ENCODE assay signal across 17 cellular contexts in the genomic region with DNA sequence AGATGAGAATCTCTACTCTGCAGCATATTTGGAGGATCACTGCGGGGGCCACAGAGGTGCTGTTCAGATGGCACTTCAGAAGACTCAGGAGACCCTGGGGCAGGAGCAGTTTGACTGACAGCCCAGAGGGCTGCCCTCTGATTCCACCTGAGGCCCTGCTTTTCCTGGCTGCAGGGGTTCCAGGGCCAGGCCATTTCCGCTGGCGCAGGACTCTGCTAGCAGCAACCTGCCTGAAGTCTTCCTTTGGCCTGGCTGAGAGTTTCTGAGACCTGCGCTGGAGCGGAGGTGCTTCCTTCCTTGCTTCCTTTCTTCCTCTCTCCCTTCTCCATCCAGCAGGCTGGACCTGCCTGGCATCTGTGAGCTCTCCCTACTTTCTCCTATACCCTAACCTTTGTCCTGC. TPM values are rescaled to one million over a fixed set of nuclear protein-coding genes. Genes with fewer than 3 reads are reported as not detected.
DNase-seq lines count a peak whose midpoint lies in the region; ATAC-seq and TF ChIP-seq lines count a peak whose summit lies in the region.
"Had no signal": no experiment of that assay in that cellular context is flagged by ENCODE, and none has a peak within 500 bp of the region (broad histone marks: within the 10 kb centered on the region; RNA-seq: fewer than 3 reads in every experiment).

No MANE protein-coding gene starts in this region.

- no peak overlapping the region for H3K4me3 ChIP-seq in H7 (ENCODE audit: insufficient read depth, low read depth, low read length)
- H3K4me3 ChIP-seq in heart left ventricle = no peak overlapping the region
- H3K4me3 ChIP-seq: BLaER1 treated with 17β-estradiol and CSF1 and Interleukin-3, amounts not matched to agents 10 nM and 100 nM had no signal

- H3K36me3 ChIP-seq in H7 (replicated peaks; ENCODE audit: control insufficient read depth, insufficient read depth, low read length) = no peaks in the 10 kb centered on the region
- no peaks in the 10 kb centered on the region for H3K36me3 ChIP-seq in heart left ventricle
- H3K36me3 ChIP-seq: BLaER1 treated with 17β-estradiol and CSF1 and Interleukin-3, amounts not matched to agents 10 nM and 100 nM had no signal

- WGBS in heart left ventricle, 4 donors = 75 to 87% (median 82%) methylated on average over 5 of the region's 5 CpGs

- intact Hi-C loops in activated CD4-positive, alpha-beta memory T cell treated with anti-CD3 and anti-CD28 coated beads for 36 hours (cut with micrococcal nuclease) = no loop called here
- intact Hi-C loops in heart left ventricle (cut with DNase I) = no loop called here

- H3K27ac Mint-ChIP-seq in WTC11 = 0 out of 2 replicates have a peak overlapping the region, but pooled peaks have one; percentile 74
- no peak overlapping the region for H3K27ac Mint-ChIP-seq in activated CD4-positive, alpha-beta memory T cell treated with anti-CD3 and anti-CD28 coated beads for 36 hours
- H3K27ac Mint-ChIP-seq: CD4-positive, CD25-positive, alpha-beta regulatory T cell had no signal

- H3K9me3 Mint-ChIP-seq in WTC11 = no peaks in the 10 kb centered on the region
- no peaks in the 10 kb centered on the region for H3K9me3 Mint-ChIP-seq in activated CD4-positive, alpha-beta memory T cell treated with anti-CD3 and anti-CD28 coated beads for 36 hours

- no peak for TF ChIP-seq POLR2A in heart left ventricle (IDR thresholded peaks at IDR 0.05)

- no peaks in the 10 kb centered on the region for H3K9me3 ChIP-seq in heart left ventricle
- H3K9me3 ChIP-seq: BLaER1 treated with 17β-estradiol and CSF1 and Interleukin-3, amounts not matched to agents 10 nM and 100 nM had no signal

- no peak overlapping the region for H3K4me3 Mint-ChIP-seq in WTC11
- no peak overlapping the region for H3K4me3 Mint-ChIP-seq in activated CD4-positive, alpha-beta memory T cell treated with anti-CD3 and anti-CD28 coated beads for 36 hours

- peaks cover 26% of the 10 kb centered on the region for H3K36me3 Mint-ChIP-seq in WTC11
- no peaks in the 10 kb centered on the region for H3K36me3 Mint-ChIP-seq in activated CD4-positive, alpha-beta memory T cell treated with anti-CD3 and anti-CD28 coated beads for 36 hours
- H3K36me3 Mint-ChIP-seq: CD4-positive, CD25-positive, alpha-beta regulatory T cell had no signal

- H3K27me3 ChIP-seq in H7 (ENCODE audit: control insufficient read depth, insufficient read depth, low read length) (no peaks in the 10 kb centered on the region), heart left ventricle (no peaks in the 10 kb centered on the region)
- H3K27me3 ChIP-seq: BLaER1 treated with 17β-estradiol and CSF1 and Interleukin-3, amounts not matched to agents 10 nM and 100 nM had no signal

- H3K27me3 Mint-ChIP-seq in WTC11 (ENCODE audit: low read depth) = no peaks in the 10 kb centered on the region
- no peaks in the 10 kb centered on the region for H3K27me3 Mint-ChIP-seq in activated CD4-positive, alpha-beta memory T cell treated with anti-CD3 and anti-CD28 coated beads for 36 hours
- H3K27me3 Mint-ChIP-seq: CD4-positive, CD25-positive, alpha-beta regulatory T cell had no signal

- POLR2A ChIA-PET in WTC11 (lab: Charles Lee) = no interaction called here
- POLR2A ChIA-PET in activated CD4-positive, alpha-beta memory T cell treated with anti-CD3 and anti-CD28 coated beads for 36 hours (lab: Charles Lee) = no interaction called here

- CTCF ChIA-PET in WTC11 (lab: Charles Lee) = interaction anchor here (1.1 kb wide), 1 partner anchor 106 kb away, joined by 3 read pairs; no protein-coding TSS in a partner anchor
- CTCF ChIA-PET in activated CD4-positive, alpha-beta memory T cell treated with anti-CD3 and anti-CD28 coated beads for 36 hours (lab: Charles Lee) = no interaction called here

- H3K27ac ChIP-seq in heart left ventricle = no peak overlapping the region
- H3K27ac ChIP-seq: BLaER1 treated with 17β-estradiol and CSF1 and Interleukin-3, amounts not matched to agents 10 nM and 100 nM had no signal

- TF ChIP-seq CTCF in WTC11 (IDR thresholded peaks at IDR 0.05) (no peak), heart left ventricle (IDR thresholded peaks at IDR 0.05) (no peak)

- ATAC-seq in WTC11 = no peak
- ATAC-seq in heart left ventricle = no peak
- ATAC-seq in GM18517 (IDR thresholded peaks at IDR 0.05; ENCODE audit: unreplicated experiment) = no peak
- ATAC-seq: HCT116 had no signal

- H3K4me1 ChIP-seq in heart left ventricle = peaks cover 0 to 27% (median 5%) of the 10 kb centered on the region in 12 donors

- peak; percentile 29 for DNase-seq in H7
- no peak for DNase-seq in WTC11 (ENCODE audit: low spot score)
- DNase-seq in mesenteric fat pad (ENCODE audit: low spot score) = peak; percentile 60
- no peak for DNase-seq in activated CD4-positive, alpha-beta T cell treated with anti-CD3 and anti-CD28 coated beads, Interleukin-2, amount 50 U/mL, for 1 hour
- no peak for DNase-seq in activated CD4-positive, alpha-beta memory T cell treated with anti-CD3 and anti-CD28 coated beads for 36 hours
- DNase-seq in heart left ventricle = no peak
- DNase-seq: ACHN; Calu3; CD4-positive, CD25-positive, alpha-beta regulatory T cell; DMS 273 treated with DMSO at 0.1 percent for 48 hours; EL; IMR-90; KBM-7 had no signal

- H3K4me1 Mint-ChIP-seq in WTC11 = 0 out of 2 replicates have a peak, but pooled peaks cover 2% of the 10 kb centered on the region
- H3K4me1 Mint-ChIP-seq in activated CD4-positive, alpha-beta memory T cell treated with anti-CD3 and anti-CD28 coated beads for 36 hours (ENCODE audit: low read depth) = no peaks in the 10 kb centered on the region
- H3K4me1 Mint-ChIP-seq: CD4-positive, CD25-positive, alpha-beta regulatory T cell had no signal

TF ChIP-seq in WTC11, 78 proteins besides CTCF, POLR2A, EP300 and RAD21:
- no peak for TF ChIP-seq FOXK1 (CRISPR knock-in tag; IDR thresholded peaks at IDR 0.05)
- no peak for TF ChIP-seq RELA (CRISPR knock-in tag; IDR thresholded peaks at IDR 0.05; ENCODE audit: borderline replicate concordance)
- no peak for TF ChIP-seq E2F5 (CRISPR knock-in tag; IDR thresholded peaks at IDR 0.05)
- TF ChIP-seq, protein P1, sequence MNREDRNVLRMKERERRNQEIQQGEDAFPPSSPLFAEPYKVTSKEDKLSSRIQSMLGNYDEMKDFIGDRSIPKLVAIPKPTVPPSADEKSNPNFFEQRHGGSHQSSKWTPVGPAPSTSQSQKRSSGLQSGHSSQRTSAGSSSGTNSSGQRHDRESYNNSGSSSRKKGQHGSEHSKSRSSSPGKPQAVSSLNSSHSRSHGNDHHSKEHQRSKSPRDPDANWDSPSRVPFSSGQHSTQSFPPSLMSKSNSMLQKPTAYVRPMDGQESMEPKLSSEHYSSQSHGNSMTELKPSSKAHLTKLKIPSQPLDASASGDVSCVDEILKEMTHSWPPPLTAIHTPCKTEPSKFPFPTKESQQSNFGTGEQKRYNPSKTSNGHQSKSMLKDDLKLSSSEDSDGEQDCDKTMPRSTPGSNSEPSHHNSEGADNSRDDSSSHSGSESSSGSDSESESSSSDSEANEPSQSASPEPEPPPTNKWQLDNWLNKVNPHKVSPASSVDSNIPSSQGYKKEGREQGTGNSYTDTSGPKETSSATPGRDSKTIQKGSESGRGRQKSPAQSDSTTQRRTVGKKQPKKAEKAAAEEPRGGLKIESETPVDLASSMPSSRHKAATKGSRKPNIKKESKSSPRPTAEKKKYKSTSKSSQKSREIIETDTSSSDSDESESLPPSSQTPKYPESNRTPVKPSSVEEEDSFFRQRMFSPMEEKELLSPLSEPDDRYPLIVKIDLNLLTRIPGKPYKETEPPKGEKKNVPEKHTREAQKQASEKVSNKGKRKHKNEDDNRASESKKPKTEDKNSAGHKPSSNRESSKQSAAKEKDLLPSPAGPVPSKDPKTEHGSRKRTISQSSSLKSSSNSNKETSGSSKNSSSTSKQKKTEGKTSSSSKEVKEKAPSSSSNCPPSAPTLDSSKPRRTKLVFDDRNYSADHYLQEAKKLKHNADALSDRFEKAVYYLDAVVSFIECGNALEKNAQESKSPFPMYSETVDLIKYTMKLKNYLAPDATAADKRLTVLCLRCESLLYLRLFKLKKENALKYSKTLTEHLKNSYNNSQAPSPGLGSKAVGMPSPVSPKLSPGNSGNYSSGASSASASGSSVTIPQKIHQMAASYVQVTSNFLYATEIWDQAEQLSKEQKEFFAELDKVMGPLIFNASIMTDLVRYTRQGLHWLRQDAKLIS (CRISPR knock-in tag; IDR thresholded peaks at IDR 0.05; ENCODE audit: borderline replicate concordance) = no peak
- TF ChIP-seq, protein P2, sequence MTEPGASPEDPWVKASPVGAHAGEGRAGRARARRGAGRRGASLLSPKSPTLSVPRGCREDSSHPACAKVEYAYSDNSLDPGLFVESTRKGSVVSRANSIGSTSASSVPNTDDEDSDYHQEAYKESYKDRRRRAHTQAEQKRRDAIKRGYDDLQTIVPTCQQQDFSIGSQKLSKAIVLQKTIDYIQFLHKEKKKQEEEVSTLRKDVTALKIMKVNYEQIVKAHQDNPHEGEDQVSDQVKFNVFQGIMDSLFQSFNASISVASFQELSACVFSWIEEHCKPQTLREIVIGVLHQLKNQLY (CRISPR knock-in tag; IDR thresholded peaks at IDR 0.05) = no peak
- TF ChIP-seq ZNF232 (CRISPR knock-in tag; IDR thresholded peaks at IDR 0.05) = no peak

RNA-seq across cellular contexts. Expression of gene PCSK9, which starts 11.8 kb away (rescaled TPM):
- total RNA-seq in H7 (2014; rRNA removed; shearing (Covaris generic)) = 103 and 171 TPM in 2 replicates
- total RNA-seq in WTC11 (2021) = 47.9 to 73.2 TPM (median 49.3 TPM) in 3 replicates
- 0.26 TPM for total RNA-seq in mesenteric fat pad
- total RNA-seq in activated CD4-positive, alpha-beta memory T cell treated with anti-CD3 and anti-CD28 coated beads for 36 hours = not detected
- under 1 TPM in 1 of 9 donors, not detected in 8; 0.45 TPM for total RNA-seq in heart left ventricle
- polyA plus RNA-seq in heart left ventricle = under 1 TPM in 1 of 2 donors, not detected in 1; 0.04 TPM
- total RNA-seq: A172; CD4-positive, CD25-positive, alpha-beta regulatory T cell had no signal
- polyA plus RNA-seq: CD4-positive, CD25-positive, alpha-beta regulatory T cell had no signal

RNA-seq across cellular contexts. Expression of gene BSND, which starts 52.4 kb away (rescaled TPM):
- total RNA-seq in H7 (2014; rRNA removed; shearing (Covaris generic)) = 0.30 and 0.62 TPM in 2 replicates
- total RNA-seq in WTC11 (2021) (0.30 to 0.42 TPM (median 0.37 TPM) in 3 replicates), mesenteric fat pad (not detected), heart left ventricle (not detected)
- total RNA-seq in activated CD4-positive, alpha-beta memory T cell treated with anti-CD3 and anti-CD28 coated beads for 36 hours = not detected
- polyA plus RNA-seq in heart left ventricle = not detected
- total RNA-seq: A172; Calu3; CD4-positive, CD25-positive, alpha-beta regulatory T cell; IMR-90 had no signal
- polyA plus RNA-seq: CD4-positive, CD25-positive, alpha-beta regulatory T cell; IMR-90 had no signal

Comparison
In these comparisons a context has a peak if more than half of its experiments do, and no peak if none do; other contexts are left out.
1. DNase-seq: peak in H7 (single experiment) and mesenteric fat pad (single experiment); none in WTC11 (single experiment), activated CD4-positive, alpha-beta T cell treated with anti-CD3 and anti-CD28 coated beads, Interleukin-2, amount 50 U/mL, for 1 hour (single experiment), activated CD4-positive, alpha-beta memory T cell treated with anti-CD3 and anti-CD28 coated beads for 36 hours (single experiment) and heart left ventricle (0 of 5).
2. RNA of gene PCSK9, which starts 11.8 kb away (total RNA-seq): 103 to 171 TPM in H7 and 47.9 to 73.2 TPM in WTC11; 0.26 TPM in mesenteric fat pad (single experiment), not detected in activated CD4-positive, alpha-beta memory T cell treated with anti-CD3 and anti-CD28 coated beads for 36 hours and 0.45 TPM in heart left ventricle; every median in the first group is over 10 times any median in the second.